In genomic region chr6:43773050-43773956, GRCh38 we compare ENCODE assay signal across 8 cellular contexts. TPM values are rescaled to one million over a fixed set of nuclear protein-coding genes. Genes with fewer than 3 reads are reported as not detected.
DNase-seq lines count a peak whose midpoint lies in the region; ATAC-seq, FAIRE-seq and TF ChIP-seq lines count a peak whose summit lies in the region.

No MANE protein-coding gene starts in this region.

- H4K20me1 ChIP-seq in neural progenitor cell (ENCODE audit: low read depth), result peaks cover 76% of the 10 kb centered on the region

- H3K4me2 ChIP-seq in neural progenitor cell, result peak overlapping the region; percentile 99

- TF ChIP-seq CTCF in neural progenitor cell (IDR thresholded peaks at IDR 0.05) (peak; percentile 62), uterus (IDR thresholded peaks at IDR 0.05) (peak; percentile 60 to 74 (median 62))

- peaks cover 40% of the 10 kb centered on the region for H3K4me1 Mint-ChIP-seq in neural progenitor cell

- TF ChIP-seq POLR2A in H54 (IDR thresholded peaks at IDR 0.05; ENCODE audit: low read depth, low read length) (no peak), uterus (IDR thresholded peaks at IDR 0.05) (no peak)

- peaks cover 31% of the 10 kb centered on the region for H3K4me1 ChIP-seq in neural progenitor cell
- peaks cover 0 to 5% of the 10 kb centered on the region in 2 donors for H3K4me1 ChIP-seq in uterus

- ATAC-seq in GM21786 (IDR thresholded peaks at IDR 0.05; ENCODE audit: unreplicated experiment), result no peak

- H3K27me3 ChIP-seq in neural progenitor cell (peaks cover 5% of the 10 kb centered on the region), uterus (no peaks in the 10 kb centered on the region)

- no peak overlapping the region for H3K27ac ChIP-seq in neural progenitor cell
- H3K27ac ChIP-seq in uterus, result peak overlapping the region; percentile 89

- intact Hi-C loops in uterus (cut with DNase I; ENCODE audit: low total_unique reads), result loop anchor here (5.0 to 10.0 kb wide), 3 partner anchors 106 to 231 kb away; no protein-coding TSS in a partner anchor

- H3K4me3 ChIP-seq in neural progenitor cell, result peak overlapping the region; percentile 70
- H3K4me3 ChIP-seq in uterus, result peak overlapping the region; percentile 74 to 88

- H3K27ac Mint-ChIP-seq in neural progenitor cell, result peak overlapping the region; percentile 60

- H2AFZ ChIP-seq in neural progenitor cell (replicated peaks), result no peak overlapping the region

- no peaks in the 10 kb centered on the region for H3K9me3 ChIP-seq in neural progenitor cell (ENCODE audit: low read depth)
- no peaks in the 10 kb centered on the region for H3K9me3 ChIP-seq in uterus

- H3K4me3 Mint-ChIP-seq in neural progenitor cell, result peak overlapping the region; percentile 99

- no peak overlapping the region for H3K9ac ChIP-seq in neural progenitor cell

- H3K9me3 Mint-ChIP-seq in neural progenitor cell, result peaks cover 2% of the 10 kb centered on the region

- H3K79me2 ChIP-seq in neural progenitor cell (ENCODE audit: low read depth), result peaks cover 70% of the 10 kb centered on the region

- H3K27me3 Mint-ChIP-seq in neural progenitor cell (ENCODE audit: insufficient read depth, low read depth), result peaks cover 17% of the 10 kb centered on the region

- peaks cover 23% of the 10 kb centered on the region for H3F3A ChIP-seq in neural progenitor cell (ENCODE audit: low read depth)

- no peaks in the 10 kb centered on the region for H3K36me3 ChIP-seq in neural progenitor cell
- H3K36me3 ChIP-seq in uterus, result no peaks in the 10 kb centered on the region

- peaks cover 23% of the 10 kb centered on the region for H3K36me3 Mint-ChIP-seq in neural progenitor cell

- FAIRE-seq in H54 (lab: Jason Lieb, UNC), result no peak

- DNase-seq in COLO829 (ENCODE audit: low spot score) (peak; percentile 79), H54 (ENCODE audit: insufficient read length, low spot score) (peak; percentile 96), NCI-H748 treated with DMSO at 0.1 percent for 48 hours (lab: John Stamatoyannopoulos, UW) (peak; percentile 32), activated T-cell treated with anti-CD3 and anti-CD28 coated beads for 1 hour (ENCODE audit: low read depth) (peak; percentile 20), fibroblast of gingiva (ENCODE audit: low read depth) (peak; percentile 34), neural progenitor cell (ENCODE audit: low spot score) (peak; percentile 54), uterus (peak; percentile 41 to 56)

RNA-seq across cellular contexts. Expression of gene VEGFA, which starts 3.3 kb away (rescaled TPM):
- total RNA-seq in neural progenitor cell (ENCODE audit: low replicate concordance) (49.6 and 78.6 TPM in 2 replicates), uterus (100 to 1,000 TPM in 3 of 4 donors, 10 to 100 TPM in 1; 81.0 to 247 (median 156) TPM)

Comparison
In these comparisons a context has a peak if more than half of its experiments do, and no peak if none do; other contexts are left out.
1. DNase-seq: peak in every context shown above with its lines; median percentile 96 in H54; 79 in COLO829; 54 in neural progenitor cell; 48 in uterus; 34 in fibroblast of gingiva; 32 in NCI-H748 treated with DMSO at 0.1 percent for 48 hours; 20 in activated T-cell treated with anti-CD3 and anti-CD28 coated beads for 1 hour.